In the genomic region with DNA sequence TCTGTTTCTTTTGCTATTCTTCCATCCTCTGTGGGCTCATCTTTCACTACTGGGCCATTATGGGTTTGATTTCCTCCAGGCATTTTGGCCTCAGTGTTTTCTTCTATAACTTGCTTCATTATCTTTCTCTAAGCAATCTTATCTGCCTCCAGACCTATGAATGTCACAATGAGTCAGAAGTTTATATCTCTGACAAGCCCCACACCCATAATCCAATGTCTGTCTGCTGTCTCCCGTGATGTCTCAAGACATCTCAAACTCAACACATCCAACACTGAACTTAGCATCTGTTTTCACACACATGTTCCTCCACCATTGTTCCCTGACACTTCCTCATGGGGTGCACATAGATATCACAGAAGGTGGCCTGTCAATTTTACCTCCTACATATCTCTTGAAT, we compare ENCODE assay signal across 2 cellular contexts.
TF ChIP-seq lines count a peak whose summit lies in the region.

No MANE protein-coding gene starts in this region.

TF ChIP-seq in HEK293, 187 proteins besides CTCF, POLR2A, EP300 and RAD21 (continued from another document):
- TF ChIP-seq, protein P1, sequence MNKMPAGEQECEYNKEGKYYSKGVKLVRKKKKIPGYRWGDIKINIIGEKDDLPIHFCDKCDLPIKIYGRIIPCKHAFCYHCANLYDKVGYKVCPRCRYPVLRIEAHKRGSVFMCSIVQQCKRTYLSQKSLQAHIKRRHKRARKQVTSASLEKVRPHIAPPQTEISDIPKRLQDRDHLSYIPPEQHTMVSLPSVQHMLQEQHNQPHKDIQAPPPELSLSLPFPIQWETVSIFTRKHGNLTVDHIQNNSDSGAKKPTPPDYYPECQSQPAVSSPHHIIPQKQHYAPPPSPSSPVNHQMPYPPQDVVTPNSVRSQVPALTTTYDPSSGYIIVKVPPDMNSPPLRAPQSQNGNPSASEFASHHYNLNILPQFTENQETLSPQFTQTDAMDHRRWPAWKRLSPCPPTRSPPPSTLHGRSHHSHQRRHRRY (tag by site-specific recombination; IDR thresholded peaks at IDR 0.05): no peak
- TF ChIP-seq, protein P2, sequence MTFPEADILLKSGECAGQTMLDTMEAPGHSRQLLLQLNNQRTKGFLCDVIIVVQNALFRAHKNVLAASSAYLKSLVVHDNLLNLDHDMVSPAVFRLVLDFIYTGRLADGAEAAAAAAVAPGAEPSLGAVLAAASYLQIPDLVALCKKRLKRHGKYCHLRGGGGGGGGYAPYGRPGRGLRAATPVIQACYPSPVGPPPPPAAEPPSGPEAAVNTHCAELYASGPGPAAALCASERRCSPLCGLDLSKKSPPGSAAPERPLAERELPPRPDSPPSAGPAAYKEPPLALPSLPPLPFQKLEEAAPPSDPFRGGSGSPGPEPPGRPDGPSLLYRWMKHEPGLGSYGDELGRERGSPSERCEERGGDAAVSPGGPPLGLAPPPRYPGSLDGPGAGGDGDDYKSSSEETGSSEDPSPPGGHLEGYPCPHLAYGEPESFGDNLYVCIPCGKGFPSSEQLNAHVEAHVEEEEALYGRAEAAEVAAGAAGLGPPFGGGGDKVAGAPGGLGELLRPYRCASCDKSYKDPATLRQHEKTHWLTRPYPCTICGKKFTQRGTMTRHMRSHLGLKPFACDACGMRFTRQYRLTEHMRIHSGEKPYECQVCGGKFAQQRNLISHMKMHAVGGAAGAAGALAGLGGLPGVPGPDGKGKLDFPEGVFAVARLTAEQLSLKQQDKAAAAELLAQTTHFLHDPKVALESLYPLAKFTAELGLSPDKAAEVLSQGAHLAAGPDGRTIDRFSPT (tag by site-specific recombination; IDR thresholded peaks at IDR 0.05): 0 out of 2 replicates have a peak, but pooled peaks have one; percentile 30
- TF ChIP-seq ZNF600 (tag by site-specific recombination; IDR thresholded peaks at IDR 0.05) (no peak), ZXDB (tag by site-specific recombination; IDR thresholded peaks at IDR 0.05) (peak; percentile 69; the same call in 1 of the 2 replicates)
TF ChIP-seq in HEK293: peak in this region for 3.

TF ChIP-seq in K562, 482 proteins besides CTCF, POLR2A, EP300 and RAD21 (continued from another document):
- TF ChIP-seq RB1 (IDR thresholded peaks at IDR 0.05; ENCODE audit: low read depth) (no peak), ZNF586 (CRISPR knock-in tag; conservative IDR thresholded peaks at IDR 0.05) (no peak), ZBTB17 (CRISPR knock-in tag; IDR thresholded peaks at IDR 0.05) (no peak), ZNF184 (CRISPR knock-in tag; IDR thresholded peaks at IDR 0.05) (no peak), JUND (IDR thresholded peaks at IDR 0.05; ENCODE audit: borderline replicate concordance, low read depth, low read length) (peak; percentile 69; the same call in 1 of the 2 replicates), JUND (tag; IDR thresholded peaks at IDR 0.05; ENCODE audit: borderline replicate concordance, low read depth, low read length) (peak; percentile 15; the same call in 1 of the 3 replicates), ASH1L (IDR thresholded peaks at IDR 0.05; ENCODE audit: borderline replicate concordance, low read depth, partially characterized antibody) (no peak), E2F3 (CRISPR knock-in tag; IDR thresholded peaks at IDR 0.05) (no peak), ZNF217 (CRISPR knock-in tag; IDR thresholded peaks at IDR 0.05) (no peak), MEIS2 (IDR thresholded peaks at IDR 0.05; ENCODE audit: partially characterized antibody) (peak; percentile 3), HMGN3 (IDR thresholded peaks at IDR 0.05; ENCODE audit: borderline replicate concordance, extremely low read depth, insufficient read length, low read depth, low read length) (no peak), HDAC3 (IDR thresholded peaks at IDR 0.05; ENCODE audit: borderline replicate concordance, partially characterized antibody) (no peak), YBX1 (IDR thresholded peaks at IDR 0.05) (no peak), PPARD (CRISPR knock-in tag; IDR thresholded peaks at IDR 0.05) (no peak), ZFP30 (CRISPR knock-in tag; IDR thresholded peaks at IDR 0.05; ENCODE audit: borderline replicate concordance) (no peak), FOSL1 (tag; conservative IDR thresholded peaks at IDR 0.05) (peak; percentile 89), MTA3 (IDR thresholded peaks at IDR 0.05; ENCODE audit: borderline replicate concordance) (no peak), CBFA2T3 (IDR thresholded peaks at IDR 0.05) (peak; percentile 69), MEF2A (IDR thresholded peaks at IDR 0.05; ENCODE audit: control insufficient read depth, low read depth, low read length) (no peak), MCM7 (IDR thresholded peaks at IDR 0.05) (no peak), ATF1 (CRISPR knock-in tag; IDR thresholded peaks at IDR 0.05) (no peak), ATF1 (tag; IDR thresholded peaks at IDR 0.05) (no peak), NCOR1 (IDR thresholded peaks at IDR 0.05) (0 out of 2 replicates have a peak, but pooled peaks have one; percentile 22), SMARCA4 (IDR thresholded peaks at IDR 0.05) (peak; percentile 36; the same call in 1 of the 2 replicates), DPF2 (IDR thresholded peaks at IDR 0.05) (peak; percentile 53; the same call in 1 of the 2 replicates), TRIM24 (IDR thresholded peaks at IDR 0.05) (peak; percentile 53 to 65; a peak in 3 of 4 replicates)
- TF ChIP-seq, protein P3, sequence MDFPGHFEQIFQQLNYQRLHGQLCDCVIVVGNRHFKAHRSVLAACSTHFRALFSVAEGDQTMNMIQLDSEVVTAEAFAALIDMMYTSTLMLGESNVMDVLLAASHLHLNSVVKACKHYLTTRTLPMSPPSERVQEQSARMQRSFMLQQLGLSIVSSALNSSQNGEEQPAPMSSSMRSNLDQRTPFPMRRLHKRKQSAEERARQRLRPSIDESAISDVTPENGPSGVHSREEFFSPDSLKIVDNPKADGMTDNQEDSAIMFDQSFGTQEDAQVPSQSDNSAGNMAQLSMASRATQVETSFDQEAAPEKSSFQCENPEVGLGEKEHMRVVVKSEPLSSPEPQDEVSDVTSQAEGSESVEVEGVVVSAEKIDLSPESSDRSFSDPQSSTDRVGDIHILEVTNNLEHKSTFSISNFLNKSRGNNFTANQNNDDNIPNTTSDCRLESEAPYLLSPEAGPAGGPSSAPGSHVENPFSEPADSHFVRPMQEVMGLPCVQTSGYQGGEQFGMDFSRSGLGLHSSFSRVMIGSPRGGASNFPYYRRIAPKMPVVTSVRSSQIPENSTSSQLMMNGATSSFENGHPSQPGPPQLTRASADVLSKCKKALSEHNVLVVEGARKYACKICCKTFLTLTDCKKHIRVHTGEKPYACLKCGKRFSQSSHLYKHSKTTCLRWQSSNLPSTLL (IDR thresholded peaks at IDR 0.05): no peak
- TF ChIP-seq, protein P4, sequence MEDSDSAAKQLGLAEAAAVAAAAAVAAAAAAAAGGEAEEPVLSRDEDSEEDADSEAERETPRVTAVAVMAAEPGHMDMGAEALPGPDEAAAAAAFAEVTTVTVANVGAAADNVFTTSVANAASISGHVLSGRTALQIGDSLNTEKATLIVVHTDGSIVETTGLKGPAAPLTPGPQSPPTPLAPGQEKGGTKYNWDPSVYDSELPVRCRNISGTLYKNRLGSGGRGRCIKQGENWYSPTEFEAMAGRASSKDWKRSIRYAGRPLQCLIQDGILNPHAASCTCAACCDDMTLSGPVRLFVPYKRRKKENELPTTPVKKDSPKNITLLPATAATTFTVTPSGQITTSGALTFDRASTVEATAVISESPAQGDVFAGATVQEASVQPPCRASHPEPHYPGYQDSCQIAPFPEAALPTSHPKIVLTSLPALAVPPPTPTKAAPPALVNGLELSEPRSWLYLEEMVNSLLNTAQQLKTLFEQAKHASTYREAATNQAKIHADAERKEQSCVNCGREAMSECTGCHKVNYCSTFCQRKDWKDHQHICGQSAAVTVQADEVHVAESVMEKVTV (CRISPR knock-in tag; IDR thresholded peaks at IDR 0.05): no peak
TF ChIP-seq in K562: peak in this region for 9.
